In the genomic region with DNA sequence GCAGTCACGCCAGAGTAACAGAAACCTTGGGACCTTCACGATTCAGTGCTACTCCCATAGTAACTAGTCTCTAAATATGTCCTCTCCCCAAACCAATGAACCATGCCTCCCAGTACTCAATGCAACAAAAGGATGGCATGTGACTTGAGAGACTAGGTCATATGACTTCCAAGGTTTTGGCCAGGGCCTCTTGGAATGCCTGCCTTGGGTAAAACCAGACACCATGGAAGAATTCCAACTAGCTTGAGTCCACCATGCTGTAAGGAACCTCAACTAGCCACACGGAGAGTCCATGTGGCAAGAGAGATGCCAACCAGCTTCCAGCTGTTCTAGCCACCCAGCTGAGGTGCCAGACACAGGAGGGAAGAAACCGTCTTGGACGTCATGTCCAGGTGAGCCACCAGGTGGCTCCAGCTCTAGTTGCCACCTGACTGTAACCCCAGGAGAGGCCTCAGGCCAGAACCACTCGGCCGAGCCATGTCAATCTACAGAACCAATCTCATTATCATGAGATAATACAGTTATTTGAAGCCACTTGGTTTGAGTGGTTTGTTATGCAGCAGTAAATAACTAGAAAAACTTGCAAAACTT, we compare ENCODE assay signal across 9 cellular contexts.
DNase-seq lines count a peak whose midpoint lies in the region; ATAC-seq and TF ChIP-seq lines count a peak whose summit lies in the region.
"Had no signal": no experiment of that assay in that cellular context is flagged by ENCODE, and none has a peak within 500 bp of the region (broad histone marks: within the 10 kb centered on the region; RNA-seq: fewer than 3 reads in every experiment).

No MANE protein-coding gene starts in this region.

- no peaks in the 10 kb centered on the region for H3K36me3 ChIP-seq in PC-3 (ENCODE audit: low read depth, low read length)
- H3K36me3 ChIP-seq: heart right ventricle had no signal

- H2AFZ ChIP-seq in PC-3 (ENCODE audit: low read length): no peak overlapping the region

- intact Hi-C loops in natural killer cell (cut with micrococcal nuclease): no loop called here
- intact Hi-C loops in PC-3 (cut with micrococcal nuclease): loop anchor here (2.0 kb wide), 1 partner anchor 87 kb away; no protein-coding TSS in a partner anchor

- no peak overlapping the region for H3K27ac ChIP-seq in PC-3 (ENCODE audit: low read length)
- H3K27ac ChIP-seq: heart right ventricle had no signal

- H4K20me1 ChIP-seq in PC-3 (ENCODE audit: low read length): no peaks in the 10 kb centered on the region

- no peak overlapping the region for H3K9ac ChIP-seq in PC-3 (ENCODE audit: low read length)

- H3K4me1 ChIP-seq in PC-3 (ENCODE audit: insufficient read depth, low read length): no peaks in the 10 kb centered on the region

- no peaks in the 10 kb centered on the region for H3K36me3 Mint-ChIP-seq in natural killer cell treated with Interleukin-12 subunit alpha and Interleukin-12 subunit beta and Interleukin-15 and Interleukin-18, amount 100 ng/mL, for 72 hours
- H3K36me3 Mint-ChIP-seq in natural killer cell (no peaks in the 10 kb centered on the region), type B pancreatic cell (no peaks in the 10 kb centered on the region)

- H3K4me3 Mint-ChIP-seq in natural killer cell treated with Interleukin-12 subunit alpha and Interleukin-12 subunit beta and Interleukin-15 and Interleukin-18, amount 100 ng/mL, for 72 hours: no peak overlapping the region
- H3K4me3 Mint-ChIP-seq in natural killer cell: no peak overlapping the region
- H3K4me3 Mint-ChIP-seq in type B pancreatic cell: no peak overlapping the region

- peak; percentile 23 for DNase-seq in natural killer cell treated with Interleukin-12 subunit alpha and Interleukin-12 subunit beta and Interleukin-15 and Interleukin-18, amount 100 ng/mL, for 72 hours (ENCODE audit: low spot score)
- DNase-seq in natural killer cell (no peak), PC-3 (peak; percentile 66), fibroblast of the aortic adventitia (ENCODE audit: low read depth) (no peak), type B pancreatic cell (ENCODE audit: extremely low spot score, unreplicated experiment) (no peak), DMS79 treated with DMSO at 0.1 percent for 48 hours (lab: John Stamatoyannopoulos, UW) (no peak)
- DNase-seq: heart right ventricle had no signal

- POLR2A ChIA-PET in PC-3 (lab: Charles Lee; ENCODE audit: unreplicated experiment): no interaction called here

- no peak for TF ChIP-seq CTCF in natural killer cell (IDR thresholded peaks at IDR 0.05)
- TF ChIP-seq CTCF in PC-3 (conservative IDR thresholded peaks at IDR 0.05; ENCODE audit: low read depth, low read length): peak; percentile 68
- peak; percentile 5 for TF ChIP-seq CTCF in fibroblast of the aortic adventitia (IDR thresholded peaks at IDR 0.05; ENCODE audit: insufficient read depth, low read length)
- peak; percentile 50 for TF ChIP-seq CTCF in type B pancreatic cell (conservative IDR thresholded peaks at IDR 0.05)

- no peaks in the 10 kb centered on the region for H3K9me3 Mint-ChIP-seq in natural killer cell treated with Interleukin-12 subunit alpha and Interleukin-12 subunit beta and Interleukin-15 and Interleukin-18, amount 100 ng/mL, for 72 hours
- H3K9me3 Mint-ChIP-seq in natural killer cell (no peaks in the 10 kb centered on the region), type B pancreatic cell (no peaks in the 10 kb centered on the region)

- H3K4me3 ChIP-seq in PC-3 (ENCODE audit: low read length) (no peak overlapping the region), fibroblast of the aortic adventitia (ENCODE audit: low read depth, low read length) (no peak overlapping the region)
- H3K4me3 ChIP-seq: heart right ventricle had no signal

- no TSS peak for BruUV-seq in PC-3 (replicated peaks; lab: Mats Ljungman, UMichigan)

- H3K27me3 ChIP-seq in PC-3 (ENCODE audit: low read length): no peaks in the 10 kb centered on the region

- ATAC-seq in natural killer cell treated with Interleukin-12 subunit alpha and Interleukin-12 subunit beta and Interleukin-15 and Interleukin-18, amount 100 ng/mL, for 72 hours: no peak
- no peak for ATAC-seq in natural killer cell
- 0 out of 2 replicates have a peak, but pooled peaks have one; percentile 55 for ATAC-seq in PC-3
- no peak for ATAC-seq in GM21576 (IDR thresholded peaks at IDR 0.05; ENCODE audit: unreplicated experiment)
- ATAC-seq in HG03439 (IDR thresholded peaks at IDR 0.05; ENCODE audit: unreplicated experiment): no peak
- ATAC-seq: heart right ventricle had no signal

- H3F3A ChIP-seq in PC-3 (ENCODE audit: low read length, unreplicated experiment): no peaks in the 10 kb centered on the region

- CTCF ChIA-PET in PC-3 (lab: Charles Lee): interaction anchor here (0.5 to 1.0 kb wide), 2 partner anchors 85 to 112 kb away, joined by 3 to 4 read pairs; no protein-coding TSS in a partner anchor

- no peak overlapping the region for H3K27ac Mint-ChIP-seq in natural killer cell treated with Interleukin-12 subunit alpha and Interleukin-12 subunit beta and Interleukin-15 and Interleukin-18, amount 100 ng/mL, for 72 hours
- H3K27ac Mint-ChIP-seq in natural killer cell (no peak overlapping the region), type B pancreatic cell (no peak overlapping the region)

- H3K4me2 ChIP-seq in PC-3 (ENCODE audit: low read length): no peak overlapping the region

- H3K27me3 Mint-ChIP-seq in natural killer cell treated with Interleukin-12 subunit alpha and Interleukin-12 subunit beta and Interleukin-15 and Interleukin-18, amount 100 ng/mL, for 72 hours: peaks cover 9 to 20% of the 10 kb centered on the region in 2 donors
- H3K27me3 Mint-ChIP-seq in natural killer cell (ENCODE audit: low read depth in 2 of 2): peaks cover 28 to 29% of the 10 kb centered on the region in 2 donors
- H3K27me3 Mint-ChIP-seq in type B pancreatic cell: peaks cover 9% of the 10 kb centered on the region

- no peaks in the 10 kb centered on the region for H3K9me2 ChIP-seq in PC-3 (replicated peaks; ENCODE audit: low read length)

- no peaks in the 10 kb centered on the region for H3K79me2 ChIP-seq in PC-3 (ENCODE audit: low read length)

- peaks cover 12 to 16% of the 10 kb centered on the region in 2 donors for H3K4me1 Mint-ChIP-seq in natural killer cell treated with Interleukin-12 subunit alpha and Interleukin-12 subunit beta and Interleukin-15 and Interleukin-18, amount 100 ng/mL, for 72 hours (ENCODE audit: low read depth in 2 of 2)
- H3K4me1 Mint-ChIP-seq in natural killer cell (peaks cover 0 to 30% of the 10 kb centered on the region in 2 donors), type B pancreatic cell (ENCODE audit: unreplicated experiment) (peaks cover 15% of the 10 kb centered on the region)

- H3K9me3 ChIP-seq in PC-3 (ENCODE audit: low read length): no peaks in the 10 kb centered on the region

Comparison
In these comparisons a context has a peak if more than half of its experiments do, and no peak if none do; other contexts are left out.
1. DNase-seq: peak in natural killer cell treated with Interleukin-12 subunit alpha and Interleukin-12 subunit beta and Interleukin-15 and Interleukin-18, amount 100 ng/mL, for 72 hours (single experiment) and PC-3 (single experiment); none in natural killer cell (single experiment), fibroblast of the aortic adventitia (single experiment), type B pancreatic cell (single experiment) and DMS79 treated with DMSO at 0.1 percent for 48 hours (single experiment).